ENCODE assay signal across 9 cellular contexts in genomic region chr1:234926252-234926573, GRCh38.
A peak's percentile ranks its signal among the peaks of the same experiment; 100 is the strongest.
DNase-seq lines count a peak whose midpoint lies in the region; ATAC-seq and TF ChIP-seq lines count a peak whose summit lies in the region.
"Had no signal": no experiment of that assay in that cellular context is flagged by ENCODE, and none has a peak within 500 bp of the region (broad histone marks: within the 10 kb centered on the region; RNA-seq: fewer than 3 reads in every experiment).

No MANE protein-coding gene starts in this region.

- H3K27me3 Mint-ChIP-seq in IgD-negative memory B cell, result no peaks in the 10 kb centered on the region
- H3K27me3 Mint-ChIP-seq in nephron (ENCODE audit: low read depth), result no peaks in the 10 kb centered on the region

- H3K36me3 Mint-ChIP-seq in IgD-negative memory B cell (peaks cover 3% of the 10 kb centered on the region), nephron (ENCODE audit: low read depth) (no peaks in the 10 kb centered on the region)

- intact Hi-C loops in breast epithelium (cut with DNase I; ENCODE audit: low total_unique reads), result loop anchor here (10.0 kb wide), 1 partner anchor 201 kb away; no protein-coding TSS in a partner anchor
- intact Hi-C loops in lower leg skin (cut with DNase I; ENCODE audit: low total_unique reads), result no loop called here

- H3K4me3 ChIP-seq in breast epithelium, result no peak overlapping the region
- H3K4me3 ChIP-seq in lower leg skin (ENCODE audit: low read depth, poor library complexity, severe bottlenecking), result no peak overlapping the region

- peaks cover 26 to 35% (median 29%) of the 10 kb centered on the region in 3 donors for H3K4me1 Mint-ChIP-seq in IgD-negative memory B cell
- H3K4me1 Mint-ChIP-seq in nephron, result peaks cover 59% of the 10 kb centered on the region

- H3K9me3 ChIP-seq in breast epithelium, result no peaks in the 10 kb centered on the region

- H3K27ac Mint-ChIP-seq in IgD-negative memory B cell, result peak overlapping the region in 2 of 3 donors; percentile 64 to 88
- H3K27ac Mint-ChIP-seq in nephron, result peak overlapping the region; percentile 97

- TF ChIP-seq POLR2A in breast epithelium (IDR thresholded peaks at IDR 0.05) (no peak), lower leg skin (IDR thresholded peaks at IDR 0.05) (no peak)

- WGBS in lower leg skin, 2 donors, result 40 to 47% methylated on average over 4 of the region's 4 CpGs

- ATAC-seq in GM18519 (IDR thresholded peaks at IDR 0.05; ENCODE audit: low FRiP score, unreplicated experiment), result no peak

- DNase-seq in breast epithelium (ENCODE audit: low spot score in 2 of 2), result no peak
- no peak for DNase-seq in stimulated activated CD4-positive, alpha-beta T cell treated with anti-CD3 and anti-CD28 coated beads, Interleukin-12 subunit alpha, Interleukin-12 subunit beta, amount 100 ng/mL, for 4 hours
- DNase-seq in globus pallidus (ENCODE audit: low spot score), result no peak
- no peak for DNase-seq in lower leg skin (ENCODE audit: low spot score in 2 of 2)
- DNase-seq: SHP77 treated with DMSO at 0.1 percent for 48 hours had no signal

- H3K4me1 ChIP-seq in breast epithelium, result peaks cover 0 to 12% of the 10 kb centered on the region in 2 donors

- TF ChIP-seq CTCF in C4-2B (conservative IDR thresholded peaks at IDR 0.05) (no peak), breast epithelium (IDR thresholded peaks at IDR 0.05) (no peak), nephron (IDR thresholded peaks at IDR 0.05; ENCODE audit: unreplicated experiment in 3 of 3) (no peak), lower leg skin (IDR thresholded peaks at IDR 0.05) (no peak)

- H3K9me3 Mint-ChIP-seq in IgD-negative memory B cell (no peaks in the 10 kb centered on the region), nephron (no peaks in the 10 kb centered on the region)

- peak overlapping the region; percentile 48 to 94 (median 86) for H3K4me3 Mint-ChIP-seq in IgD-negative memory B cell
- H3K4me3 Mint-ChIP-seq in nephron, result peak overlapping the region in 2 of 3 experiments; percentile 45 to 47

- H3K27me3 ChIP-seq in breast epithelium, result no peaks in the 10 kb centered on the region

- H3K27ac ChIP-seq in C4-2B (peak overlapping the region; percentile 10; the same call in 1 of the 2 replicates), breast epithelium (peak overlapping the region; percentile 64 to 77)

- no peaks in the 10 kb centered on the region for H3K36me3 ChIP-seq in breast epithelium
